In genomic region chr15:75720787-75721461, GRCh38 we compare ENCODE assay signal across 9 cellular contexts. TPM values are rescaled to one million over a fixed set of nuclear protein-coding genes. Genes with fewer than 3 reads are reported as not detected.
DNase-seq lines count a peak whose midpoint lies in the region; ATAC-seq lines count a peak whose summit lies in the region.
"Had no signal": no experiment of that assay in that cellular context is flagged by ENCODE, and none has a peak within 500 bp of the region (broad histone marks: within the 10 kb centered on the region; RNA-seq: fewer than 3 reads in every experiment).

No MANE protein-coding gene starts in this region.

- POLR2A ChIA-PET in activated CD8-positive, alpha-beta T cell treated with anti-CD3 and anti-CD28 coated beads, Interleukin-2, amount 10 ng/mL, durations not matched to agents 7 days and 5 days (lab: Charles Lee), result no interaction called here

- H3K36me3 Mint-ChIP-seq in activated CD8-positive, alpha-beta T cell treated with anti-CD3 and anti-CD28 coated beads, Interleukin-2, amount 10 ng/mL, durations not matched to agents 7 days and 5 days (ENCODE audit: low read depth), result no peaks in the 10 kb centered on the region

- no peak overlapping the region for H3K27ac Mint-ChIP-seq in activated CD8-positive, alpha-beta T cell treated with anti-CD3 and anti-CD28 coated beads, Interleukin-2, amount 10 ng/mL, durations not matched to agents 7 days and 5 days
- H3K27ac Mint-ChIP-seq: activated naive CD8-positive, alpha-beta T cell had no signal

- CTCF ChIA-PET in activated CD8-positive, alpha-beta T cell treated with anti-CD3 and anti-CD28 coated beads, Interleukin-2, amount 10 ng/mL, durations not matched to agents 7 days and 5 days (lab: Charles Lee), result interaction anchor here (1.5 kb wide), 1 partner anchor 34 kb away, joined by 3 read pairs; no protein-coding TSS in a partner anchor

- H3K4me1 Mint-ChIP-seq in activated CD8-positive, alpha-beta T cell treated with anti-CD3 and anti-CD28 coated beads, Interleukin-2, amount 10 ng/mL, durations not matched to agents 7 days and 5 days (ENCODE audit: low read depth), result peaks cover 3% of the 10 kb centered on the region

- DNase-seq in activated T-cell treated with anti-CD3 and anti-CD28 coated beads for 48 hours (ENCODE audit: low read depth) (peak; percentile 62), NCI-H2107 (lab: John Stamatoyannopoulos, UW) (peak; percentile 18), iPS-NIHi11 (ENCODE audit: low spot score) (peak; percentile 82), NOMO-1 treated with dmso at 0.1 percent for 144 hours (lab: John Stamatoyannopoulos, UW; ENCODE audit: unreplicated experiment) (no peak)
- DNase-seq in activated T-cell treated with anti-CD3 and anti-CD28 coated beads, Interleukin-2, amount 50 U/mL, for 1 hour, result no peak
- DNase-seq in activated CD8-positive, alpha-beta T cell treated with anti-CD3 and anti-CD28 coated beads, Interleukin-2, amount 10 ng/mL, durations not matched to agents 7 days and 5 days, result peak; percentile 45
- peak; percentile 52 to 66 for DNase-seq in stimulated activated CD8-positive, alpha-beta memory T cell treated with anti-CD3 and anti-CD28 coated beads, Interleukin-15, amount 100 ng/mL, for 48 hours (ENCODE audit: low read depth in 2 of 2)

- H3K9me3 Mint-ChIP-seq in activated CD8-positive, alpha-beta T cell treated with anti-CD3 and anti-CD28 coated beads, Interleukin-2, amount 10 ng/mL, durations not matched to agents 7 days and 5 days (ENCODE audit: insufficient read depth), result no peaks in the 10 kb centered on the region

- ATAC-seq in activated CD8-positive, alpha-beta T cell treated with anti-CD3 and anti-CD28 coated beads, Interleukin-2, amount 10 ng/mL, durations not matched to agents 7 days and 5 days, result peak; percentile 18
- no peak for ATAC-seq in GM21526 (IDR thresholded peaks at IDR 0.05; ENCODE audit: low FRiP score, unreplicated experiment)

- H3K27me3 Mint-ChIP-seq in activated CD8-positive, alpha-beta T cell treated with anti-CD3 and anti-CD28 coated beads, Interleukin-2, amount 10 ng/mL, durations not matched to agents 7 days and 5 days (ENCODE audit: low read depth), result peaks cover 5% of the 10 kb centered on the region

- no peak overlapping the region for H3K4me3 Mint-ChIP-seq in activated CD8-positive, alpha-beta T cell treated with anti-CD3 and anti-CD28 coated beads, Interleukin-2, amount 10 ng/mL, durations not matched to agents 7 days and 5 days
- H3K4me3 Mint-ChIP-seq: activated naive CD8-positive, alpha-beta T cell had no signal

RNA-seq across cellular contexts. Expression of gene CSPG4, which starts 8.3 kb away (rescaled TPM):
- not detected for total RNA-seq in activated CD8-positive, alpha-beta T cell treated with anti-CD3 and anti-CD28 coated beads, Interleukin-2, amount 10 ng/mL, durations not matched to agents 7 days and 5 days

Comparison
In these comparisons a context has a peak if more than half of its experiments do, and no peak if none do; other contexts are left out.
1. DNase-seq: peak in activated T-cell treated with anti-CD3 and anti-CD28 coated beads for 48 hours (single experiment), NCI-H2107 (single experiment), activated CD8-positive, alpha-beta T cell treated with anti-CD3 and anti-CD28 coated beads, Interleukin-2, amount 10 ng/mL, durations not matched to agents 7 days and 5 days (single experiment), iPS-NIHi11 (single experiment) and stimulated activated CD8-positive, alpha-beta memory T cell treated with anti-CD3 and anti-CD28 coated beads, Interleukin-15, amount 100 ng/mL, for 48 hours (2 of 2); none in activated T-cell treated with anti-CD3 and anti-CD28 coated beads, Interleukin-2, amount 50 U/mL, for 1 hour (single experiment) and NOMO-1 treated with dmso at 0.1 percent for 144 hours (single experiment).